18 cellular contexts compared by ENCODE assay signal in the genomic region with DNA sequence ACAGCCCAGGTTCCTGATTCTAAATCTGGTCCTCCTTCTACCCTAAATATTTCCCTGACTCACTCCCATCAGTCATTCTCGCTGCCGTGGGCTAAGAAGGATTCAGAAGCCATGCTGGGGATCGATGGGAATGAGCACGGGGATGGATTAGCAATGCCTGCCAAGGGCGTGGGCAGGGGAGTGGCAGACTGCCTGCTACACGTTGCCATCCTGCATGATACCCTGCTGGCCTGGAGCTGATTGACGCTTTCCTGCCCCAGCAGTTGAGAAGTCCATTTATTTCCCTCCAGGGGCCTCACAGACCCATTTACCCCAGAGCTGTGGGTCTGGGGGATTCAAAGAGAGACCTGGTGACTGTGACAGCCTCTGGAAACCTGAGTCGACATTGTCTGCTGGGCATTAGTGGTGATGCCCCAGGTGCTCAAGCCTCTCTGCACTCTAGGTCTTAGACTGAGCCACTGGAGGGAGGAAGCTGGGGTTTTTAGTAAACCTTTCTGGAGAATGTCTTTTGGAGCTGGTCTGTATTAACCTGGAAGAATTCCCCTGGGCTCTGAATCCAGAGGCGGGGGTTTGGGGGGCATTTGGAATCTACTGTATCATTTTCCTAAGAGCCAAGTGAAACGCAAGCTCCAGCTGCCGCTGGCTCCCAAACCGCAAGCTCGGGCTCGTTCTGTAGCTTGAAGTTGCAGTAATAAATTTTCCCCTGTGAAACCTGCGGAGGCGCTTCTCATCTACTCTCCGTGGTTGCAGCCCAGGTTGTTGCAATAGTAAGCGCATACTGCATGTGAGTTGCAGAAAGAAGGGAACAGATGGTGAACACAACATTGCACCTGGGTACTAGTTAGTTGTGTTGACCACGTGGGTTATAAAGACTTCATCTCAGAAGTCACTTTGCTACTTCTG.
A peak's percentile ranks its signal among the peaks of the same experiment; 100 is the strongest.
DNase-seq lines count a peak whose midpoint lies in the region; ATAC-seq and TF ChIP-seq lines count a peak whose summit lies in the region.
"Had no signal": no experiment of that assay in that cellular context is flagged by ENCODE, and none has a peak within 500 bp of the region (broad histone marks: within the 10 kb centered on the region; RNA-seq: fewer than 3 reads in every experiment).

No MANE protein-coding gene starts in this region.

- H3K4me1 Mint-ChIP-seq in GM23338 = peaks cover 36% of the 10 kb centered on the region

- H3K9me2 ChIP-seq in GM23338 (ENCODE audit: insufficient read depth) = no peaks in the 10 kb centered on the region

- TF ChIP-seq CTCF in GM23338 (conservative IDR thresholded peaks at IDR 0.05; ENCODE audit: low read depth in 2 of 2) = no peak

- H3K27ac ChIP-seq in GM23338 (ENCODE audit: low read depth) = no peak overlapping the region
- H3K27ac ChIP-seq in SJCRH30 = no peak overlapping the region
- H3K27ac ChIP-seq: BLaER1 treated with 17β-estradiol and CSF1 and Interleukin-3, amounts not matched to agents 10 nM and 100 nM; epithelial cell of prostate; heart right ventricle; parathyroid adenoma; spleen; stomach had no signal

- peaks cover 7% of the 10 kb centered on the region for H3K27me3 Mint-ChIP-seq in GM23338 (ENCODE audit: insufficient read depth, low read depth, poor library complexity)

- H3F3A ChIP-seq in GM23338 (replicated peaks; ENCODE audit: low read depth) = no peaks in the 10 kb centered on the region

- no peak overlapping the region for H3K4me3 ChIP-seq in GM23338
- peak overlapping the region; percentile 3; the same call in 1 of the 2 replicates for H3K4me3 ChIP-seq in SJCRH30
- H3K4me3 ChIP-seq: BLaER1 treated with 17β-estradiol and CSF1 and Interleukin-3, amounts not matched to agents 10 nM and 100 nM; heart right ventricle; spleen; stomach had no signal

- no peak overlapping the region for H3K4me2 ChIP-seq in GM23338
- H3K4me2 ChIP-seq: BLaER1 treated with 17β-estradiol and CSF1 and Interleukin-3, amounts not matched to agents 10 nM and 100 nM had no signal

- H3K36me3 ChIP-seq in GM23338 (ENCODE audit: insufficient read depth) (no peaks in the 10 kb centered on the region), SJCRH30 (no peaks in the 10 kb centered on the region)
- H3K36me3 ChIP-seq: BLaER1 treated with 17β-estradiol and CSF1 and Interleukin-3, amounts not matched to agents 10 nM and 100 nM; heart right ventricle; spleen; stomach had no signal

- H3K9me3 ChIP-seq in SJCRH30 (replicated peaks) = no peaks in the 10 kb centered on the region
- H3K9me3 ChIP-seq: BLaER1 treated with 17β-estradiol and CSF1 and Interleukin-3, amounts not matched to agents 10 nM and 100 nM; heart right ventricle; spleen; stomach had no signal

- H3K9me3 Mint-ChIP-seq in GM23338 = no peaks in the 10 kb centered on the region; the same call in 2 of the 3 replicates

- no peak overlapping the region for H3K4me3 Mint-ChIP-seq in GM23338

- no peak for DNase-seq in GM23338 (ENCODE audit: low spot score)
- DNase-seq in NCI-H128 (lab: John Stamatoyannopoulos, UW; ENCODE audit: unreplicated experiment) = peak; percentile 39
- DNase-seq in SJCRH30 = peak; percentile 65 to 81
- peak; percentile 64 for DNase-seq in left kidney (ENCODE audit: low read depth, low spot score)
- DNase-seq in stimulated activated naive CD4-positive, alpha-beta T cell (lab: John Stamatoyannopoulos, UW) = no peak
- no peak for DNase-seq in T-helper 2 cell
- no peak for DNase-seq in stimulated activated CD4-positive, alpha-beta T cell treated with anti-CD3 and anti-CD28 coated beads, Interleukin-4, amount 100 ng/mL, for 1 hour
- DNase-seq: aorta, cortex of kidney, heart right ventricle, IMR-90, kidney glomerular epithelial cell, NCI-H146, spleen, stomach had no signal

- H2AFZ ChIP-seq in GM23338 = no peak overlapping the region
- H2AFZ ChIP-seq: parathyroid adenoma had no signal

- no peaks in the 10 kb centered on the region for H3K27me3 ChIP-seq in GM23338 (ENCODE audit: insufficient read depth)
- H3K27me3 ChIP-seq in SJCRH30 = peaks cover 7% of the 10 kb centered on the region; the same call in 1 of the 2 replicates
- H3K27me3 ChIP-seq: BLaER1 treated with 17β-estradiol and CSF1 and Interleukin-3, amounts not matched to agents 10 nM and 100 nM had no signal

- H3K79me2 ChIP-seq in GM23338 (replicated peaks; ENCODE audit: insufficient read depth) = no peaks in the 10 kb centered on the region
- H3K79me2 ChIP-seq: parathyroid adenoma had no signal

- peak; percentile 36 for ATAC-seq in GM23338
- ATAC-seq: heart right ventricle had no signal

- H3K4me1 ChIP-seq in GM23338 (ENCODE audit: insufficient read depth) = peaks cover 7% of the 10 kb centered on the region
- peaks cover 43% of the 10 kb centered on the region for H3K4me1 ChIP-seq in SJCRH30
- H3K4me1 ChIP-seq: BLaER1 treated with 17β-estradiol and CSF1 and Interleukin-3, amounts not matched to agents 10 nM and 100 nM; heart right ventricle; parathyroid adenoma; stomach had no signal

- H3K27ac Mint-ChIP-seq in GM23338 = no peak overlapping the region

- no peaks in the 10 kb centered on the region for H3K36me3 Mint-ChIP-seq in GM23338 (ENCODE audit: low read depth)

- no peaks in the 10 kb centered on the region for H4K20me1 ChIP-seq in GM23338 (replicated peaks; ENCODE audit: insufficient read depth)
- H4K20me1 ChIP-seq: BLaER1 treated with 17β-estradiol and CSF1 and Interleukin-3, amounts not matched to agents 10 nM and 100 nM had no signal

TF ChIP-seq in GM23338, 12 proteins besides CTCF, POLR2A, EP300 and RAD21 (continues in another document):
- TF ChIP-seq STAT1 (IDR thresholded peaks at IDR 0.05; ENCODE audit: unreplicated experiment) = no peak
- TF ChIP-seq, protein P1, sequence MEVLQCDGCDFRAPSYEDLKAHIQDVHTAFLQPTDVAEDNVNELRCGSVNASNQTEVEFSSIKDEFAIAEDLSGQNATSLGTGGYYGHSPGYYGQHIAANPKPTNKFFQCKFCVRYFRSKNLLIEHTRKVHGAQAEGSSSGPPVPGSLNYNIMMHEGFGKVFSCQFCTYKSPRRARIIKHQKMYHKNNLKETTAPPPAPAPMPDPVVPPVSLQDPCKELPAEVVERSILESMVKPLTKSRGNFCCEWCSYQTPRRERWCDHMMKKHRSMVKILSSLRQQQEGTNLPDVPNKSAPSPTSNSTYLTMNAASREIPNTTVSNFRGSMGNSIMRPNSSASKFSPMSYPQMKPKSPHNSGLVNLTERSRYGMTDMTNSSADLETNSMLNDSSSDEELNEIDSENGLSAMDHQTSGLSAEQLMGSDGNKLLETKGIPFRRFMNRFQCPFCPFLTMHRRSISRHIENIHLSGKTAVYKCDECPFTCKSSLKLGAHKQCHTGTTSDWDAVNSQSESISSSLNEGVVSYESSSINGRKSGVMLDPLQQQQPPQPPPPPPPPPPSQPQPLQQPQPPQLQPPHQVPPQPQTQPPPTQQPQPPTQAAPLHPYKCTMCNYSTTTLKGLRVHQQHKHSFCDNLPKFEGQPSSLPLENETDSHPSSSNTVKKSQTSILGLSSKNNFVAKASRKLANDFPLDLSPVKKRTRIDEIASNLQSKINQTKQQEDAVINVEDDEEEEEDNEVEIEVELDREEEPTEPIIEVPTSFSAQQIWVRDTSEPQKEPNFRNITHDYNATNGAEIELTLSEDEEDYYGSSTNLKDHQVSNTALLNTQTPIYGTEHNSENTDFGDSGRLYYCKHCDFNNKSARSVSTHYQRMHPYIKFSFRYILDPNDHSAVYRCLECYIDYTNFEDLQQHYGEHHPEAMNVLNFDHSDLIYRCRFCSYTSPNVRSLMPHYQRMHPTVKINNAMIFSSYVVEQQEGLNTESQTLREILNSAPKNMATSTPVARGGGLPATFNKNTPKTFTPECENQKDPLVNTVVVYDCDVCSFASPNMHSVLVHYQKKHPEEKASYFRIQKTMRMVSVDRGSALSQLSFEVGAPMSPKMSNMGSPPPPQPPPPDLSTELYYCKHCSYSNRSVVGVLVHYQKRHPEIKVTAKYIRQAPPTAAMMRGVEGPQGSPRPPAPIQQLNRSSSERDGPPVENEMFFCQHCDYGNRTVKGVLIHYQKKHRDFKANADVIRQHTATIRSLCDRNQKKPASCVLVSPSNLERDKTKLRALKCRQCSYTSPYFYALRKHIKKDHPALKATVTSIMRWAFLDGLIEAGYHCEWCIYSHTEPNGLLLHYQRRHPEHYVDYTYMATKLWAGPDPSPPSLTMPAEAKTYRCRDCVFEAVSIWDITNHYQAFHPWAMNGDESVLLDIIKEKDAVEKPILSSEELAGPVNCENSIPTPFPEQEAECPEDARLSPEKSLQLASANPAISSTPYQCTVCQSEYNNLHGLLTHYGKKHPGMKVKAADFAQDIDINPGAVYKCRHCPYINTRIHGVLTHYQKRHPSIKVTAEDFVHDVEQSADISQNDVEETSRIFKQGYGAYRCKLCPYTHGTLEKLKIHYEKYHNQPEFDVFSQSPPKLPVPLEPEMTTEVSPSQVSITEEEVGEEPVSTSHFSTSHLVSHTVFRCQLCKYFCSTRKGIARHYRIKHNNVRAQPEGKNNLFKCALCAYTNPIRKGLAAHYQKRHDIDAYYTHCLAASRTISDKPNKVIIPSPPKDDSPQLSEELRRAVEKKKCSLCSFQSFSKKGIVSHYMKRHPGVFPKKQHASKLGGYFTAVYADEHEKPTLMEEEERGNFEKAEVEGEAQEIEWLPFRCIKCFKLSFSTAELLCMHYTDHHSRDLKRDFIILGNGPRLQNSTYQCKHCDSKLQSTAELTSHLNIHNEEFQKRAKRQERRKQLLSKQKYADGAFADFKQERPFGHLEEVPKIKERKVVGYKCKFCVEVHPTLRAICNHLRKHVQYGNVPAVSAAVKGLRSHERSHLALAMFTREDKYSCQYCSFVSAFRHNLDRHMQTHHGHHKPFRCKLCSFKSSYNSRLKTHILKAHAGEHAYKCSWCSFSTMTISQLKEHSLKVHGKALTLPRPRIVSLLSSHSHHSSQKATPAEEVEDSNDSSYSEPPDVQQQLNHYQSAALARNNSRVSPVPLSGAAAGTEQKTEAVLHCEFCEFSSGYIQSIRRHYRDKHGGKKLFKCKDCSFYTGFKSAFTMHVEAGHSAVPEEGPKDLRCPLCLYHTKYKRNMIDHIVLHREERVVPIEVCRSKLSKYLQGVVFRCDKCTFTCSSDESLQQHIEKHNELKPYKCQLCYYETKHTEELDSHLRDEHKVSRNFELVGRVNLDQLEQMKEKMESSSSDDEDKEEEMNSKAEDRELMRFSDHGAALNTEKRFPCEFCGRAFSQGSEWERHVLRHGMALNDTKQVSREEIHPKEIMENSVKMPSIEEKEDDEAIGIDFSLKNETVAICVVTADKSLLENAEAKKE (CRISPR knock-in tag; IDR thresholded peaks at IDR 0.05) = no peak
- TF ChIP-seq EZH2phosphoT487 (IDR thresholded peaks at IDR 0.05; ENCODE audit: unreplicated experiment) = no peak
- TF ChIP-seq JUNB (IDR thresholded peaks at IDR 0.05; ENCODE audit: unreplicated experiment) = no peak
- TF ChIP-seq NANOG (IDR thresholded peaks at IDR 0.05; ENCODE audit: borderline replicate concordance) = no peak
- no peak for TF ChIP-seq EZH2 (IDR thresholded peaks at IDR 0.05; ENCODE audit: low read depth, unreplicated experiment)
- no peak for TF ChIP-seq ZNF114 (CRISPR knock-in tag; IDR thresholded peaks at IDR 0.05)

Comparison
In these comparisons a context has a peak if more than half of its experiments do, and no peak if none do; other contexts are left out.
1. DNase-seq: peak in NCI-H128 (single experiment), SJCRH30 (2 of 2) and left kidney (single experiment); none in GM23338 (single experiment), stimulated activated naive CD4-positive, alpha-beta T cell (0 of 6), T-helper 2 cell (0 of 5) and stimulated activated CD4-positive, alpha-beta T cell treated with anti-CD3 and anti-CD28 coated beads, Interleukin-4, amount 100 ng/mL, for 1 hour (single experiment).